1 cellular context compared by ENCODE assay signal in the genomic region with DNA sequence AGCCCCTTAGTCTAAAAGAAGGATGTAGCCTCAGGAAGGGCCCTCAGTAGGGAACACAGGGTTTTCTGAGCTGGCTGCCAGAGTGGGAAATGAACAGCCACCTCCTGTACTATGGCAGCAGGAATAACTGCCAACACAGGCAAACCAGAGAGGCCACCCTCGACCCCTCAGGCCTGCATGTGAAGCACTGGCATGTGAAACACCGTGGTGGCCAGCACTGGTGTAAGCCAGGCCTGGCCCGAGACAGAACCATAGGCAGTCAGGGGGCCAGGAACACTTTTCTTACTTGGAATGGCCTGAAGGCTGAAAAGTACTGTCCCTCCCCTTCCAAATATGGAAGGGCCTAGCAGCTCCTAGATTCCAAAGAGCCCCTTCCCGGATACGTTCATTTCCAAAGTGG.
TF ChIP-seq lines count a peak whose summit lies in the region.

No MANE protein-coding gene starts in this region.

TF ChIP-seq in GM23338, 12 proteins besides CTCF, POLR2A, EP300 and RAD21 (continued from another document):
- TF ChIP-seq, protein P1, sequence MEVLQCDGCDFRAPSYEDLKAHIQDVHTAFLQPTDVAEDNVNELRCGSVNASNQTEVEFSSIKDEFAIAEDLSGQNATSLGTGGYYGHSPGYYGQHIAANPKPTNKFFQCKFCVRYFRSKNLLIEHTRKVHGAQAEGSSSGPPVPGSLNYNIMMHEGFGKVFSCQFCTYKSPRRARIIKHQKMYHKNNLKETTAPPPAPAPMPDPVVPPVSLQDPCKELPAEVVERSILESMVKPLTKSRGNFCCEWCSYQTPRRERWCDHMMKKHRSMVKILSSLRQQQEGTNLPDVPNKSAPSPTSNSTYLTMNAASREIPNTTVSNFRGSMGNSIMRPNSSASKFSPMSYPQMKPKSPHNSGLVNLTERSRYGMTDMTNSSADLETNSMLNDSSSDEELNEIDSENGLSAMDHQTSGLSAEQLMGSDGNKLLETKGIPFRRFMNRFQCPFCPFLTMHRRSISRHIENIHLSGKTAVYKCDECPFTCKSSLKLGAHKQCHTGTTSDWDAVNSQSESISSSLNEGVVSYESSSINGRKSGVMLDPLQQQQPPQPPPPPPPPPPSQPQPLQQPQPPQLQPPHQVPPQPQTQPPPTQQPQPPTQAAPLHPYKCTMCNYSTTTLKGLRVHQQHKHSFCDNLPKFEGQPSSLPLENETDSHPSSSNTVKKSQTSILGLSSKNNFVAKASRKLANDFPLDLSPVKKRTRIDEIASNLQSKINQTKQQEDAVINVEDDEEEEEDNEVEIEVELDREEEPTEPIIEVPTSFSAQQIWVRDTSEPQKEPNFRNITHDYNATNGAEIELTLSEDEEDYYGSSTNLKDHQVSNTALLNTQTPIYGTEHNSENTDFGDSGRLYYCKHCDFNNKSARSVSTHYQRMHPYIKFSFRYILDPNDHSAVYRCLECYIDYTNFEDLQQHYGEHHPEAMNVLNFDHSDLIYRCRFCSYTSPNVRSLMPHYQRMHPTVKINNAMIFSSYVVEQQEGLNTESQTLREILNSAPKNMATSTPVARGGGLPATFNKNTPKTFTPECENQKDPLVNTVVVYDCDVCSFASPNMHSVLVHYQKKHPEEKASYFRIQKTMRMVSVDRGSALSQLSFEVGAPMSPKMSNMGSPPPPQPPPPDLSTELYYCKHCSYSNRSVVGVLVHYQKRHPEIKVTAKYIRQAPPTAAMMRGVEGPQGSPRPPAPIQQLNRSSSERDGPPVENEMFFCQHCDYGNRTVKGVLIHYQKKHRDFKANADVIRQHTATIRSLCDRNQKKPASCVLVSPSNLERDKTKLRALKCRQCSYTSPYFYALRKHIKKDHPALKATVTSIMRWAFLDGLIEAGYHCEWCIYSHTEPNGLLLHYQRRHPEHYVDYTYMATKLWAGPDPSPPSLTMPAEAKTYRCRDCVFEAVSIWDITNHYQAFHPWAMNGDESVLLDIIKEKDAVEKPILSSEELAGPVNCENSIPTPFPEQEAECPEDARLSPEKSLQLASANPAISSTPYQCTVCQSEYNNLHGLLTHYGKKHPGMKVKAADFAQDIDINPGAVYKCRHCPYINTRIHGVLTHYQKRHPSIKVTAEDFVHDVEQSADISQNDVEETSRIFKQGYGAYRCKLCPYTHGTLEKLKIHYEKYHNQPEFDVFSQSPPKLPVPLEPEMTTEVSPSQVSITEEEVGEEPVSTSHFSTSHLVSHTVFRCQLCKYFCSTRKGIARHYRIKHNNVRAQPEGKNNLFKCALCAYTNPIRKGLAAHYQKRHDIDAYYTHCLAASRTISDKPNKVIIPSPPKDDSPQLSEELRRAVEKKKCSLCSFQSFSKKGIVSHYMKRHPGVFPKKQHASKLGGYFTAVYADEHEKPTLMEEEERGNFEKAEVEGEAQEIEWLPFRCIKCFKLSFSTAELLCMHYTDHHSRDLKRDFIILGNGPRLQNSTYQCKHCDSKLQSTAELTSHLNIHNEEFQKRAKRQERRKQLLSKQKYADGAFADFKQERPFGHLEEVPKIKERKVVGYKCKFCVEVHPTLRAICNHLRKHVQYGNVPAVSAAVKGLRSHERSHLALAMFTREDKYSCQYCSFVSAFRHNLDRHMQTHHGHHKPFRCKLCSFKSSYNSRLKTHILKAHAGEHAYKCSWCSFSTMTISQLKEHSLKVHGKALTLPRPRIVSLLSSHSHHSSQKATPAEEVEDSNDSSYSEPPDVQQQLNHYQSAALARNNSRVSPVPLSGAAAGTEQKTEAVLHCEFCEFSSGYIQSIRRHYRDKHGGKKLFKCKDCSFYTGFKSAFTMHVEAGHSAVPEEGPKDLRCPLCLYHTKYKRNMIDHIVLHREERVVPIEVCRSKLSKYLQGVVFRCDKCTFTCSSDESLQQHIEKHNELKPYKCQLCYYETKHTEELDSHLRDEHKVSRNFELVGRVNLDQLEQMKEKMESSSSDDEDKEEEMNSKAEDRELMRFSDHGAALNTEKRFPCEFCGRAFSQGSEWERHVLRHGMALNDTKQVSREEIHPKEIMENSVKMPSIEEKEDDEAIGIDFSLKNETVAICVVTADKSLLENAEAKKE (CRISPR knock-in tag; IDR thresholded peaks at IDR 0.05) = no peak
- TF ChIP-seq NANOG (IDR thresholded peaks at IDR 0.05; ENCODE audit: borderline replicate concordance) (no peak), ZNF331 (CRISPR knock-in tag; IDR thresholded peaks at IDR 0.05; ENCODE audit: low read depth) (no peak), EZH2phosphoT487 (IDR thresholded peaks at IDR 0.05; ENCODE audit: unreplicated experiment) (no peak), POLR2AphosphoS5 (IDR thresholded peaks at IDR 0.05; ENCODE audit: low read depth) (no peak), JUNB (IDR thresholded peaks at IDR 0.05; ENCODE audit: unreplicated experiment) (no peak), CREB1 (CRISPR knock-in tag; IDR thresholded peaks at IDR 0.05; ENCODE audit: low read depth) (no peak), STAT1 (IDR thresholded peaks at IDR 0.05; ENCODE audit: unreplicated experiment) (no peak), EZH2 (IDR thresholded peaks at IDR 0.05; ENCODE audit: low read depth, unreplicated experiment) (no peak)
- TF ChIP-seq, protein P2, sequence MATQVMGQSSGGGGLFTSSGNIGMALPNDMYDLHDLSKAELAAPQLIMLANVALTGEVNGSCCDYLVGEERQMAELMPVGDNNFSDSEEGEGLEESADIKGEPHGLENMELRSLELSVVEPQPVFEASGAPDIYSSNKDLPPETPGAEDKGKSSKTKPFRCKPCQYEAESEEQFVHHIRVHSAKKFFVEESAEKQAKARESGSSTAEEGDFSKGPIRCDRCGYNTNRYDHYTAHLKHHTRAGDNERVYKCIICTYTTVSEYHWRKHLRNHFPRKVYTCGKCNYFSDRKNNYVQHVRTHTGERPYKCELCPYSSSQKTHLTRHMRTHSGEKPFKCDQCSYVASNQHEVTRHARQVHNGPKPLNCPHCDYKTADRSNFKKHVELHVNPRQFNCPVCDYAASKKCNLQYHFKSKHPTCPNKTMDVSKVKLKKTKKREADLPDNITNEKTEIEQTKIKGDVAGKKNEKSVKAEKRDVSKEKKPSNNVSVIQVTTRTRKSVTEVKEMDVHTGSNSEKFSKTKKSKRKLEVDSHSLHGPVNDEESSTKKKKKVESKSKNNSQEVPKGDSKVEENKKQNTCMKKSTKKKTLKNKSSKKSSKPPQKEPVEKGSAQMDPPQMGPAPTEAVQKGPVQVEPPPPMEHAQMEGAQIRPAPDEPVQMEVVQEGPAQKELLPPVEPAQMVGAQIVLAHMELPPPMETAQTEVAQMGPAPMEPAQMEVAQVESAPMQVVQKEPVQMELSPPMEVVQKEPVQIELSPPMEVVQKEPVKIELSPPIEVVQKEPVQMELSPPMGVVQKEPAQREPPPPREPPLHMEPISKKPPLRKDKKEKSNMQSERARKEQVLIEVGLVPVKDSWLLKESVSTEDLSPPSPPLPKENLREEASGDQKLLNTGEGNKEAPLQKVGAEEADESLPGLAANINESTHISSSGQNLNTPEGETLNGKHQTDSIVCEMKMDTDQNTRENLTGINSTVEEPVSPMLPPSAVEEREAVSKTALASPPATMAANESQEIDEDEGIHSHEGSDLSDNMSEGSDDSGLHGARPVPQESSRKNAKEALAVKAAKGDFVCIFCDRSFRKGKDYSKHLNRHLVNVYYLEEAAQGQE (IDR thresholded peaks at IDR 0.05; ENCODE audit: unreplicated experiment) = no peak
TF ChIP-seq in GM23338: peak in this region for 0.
